ENCODE assay signal across 8 cellular contexts in genomic region chr14:93331375-93332031, GRCh38. TPM values are rescaled to one million over a fixed set of nuclear protein-coding genes. Genes with fewer than 3 reads are reported as not detected.
DNase-seq lines count a peak whose midpoint lies in the region; ATAC-seq and TF ChIP-seq lines count a peak whose summit lies in the region.

No MANE protein-coding gene starts in this region.

- peaks cover 37% of the 10 kb centered on the region for H3K4me1 ChIP-seq in smooth muscle cell (ENCODE audit: low read depth)

- H3K36me3 ChIP-seq in smooth muscle cell (ENCODE audit: low read depth), result no peaks in the 10 kb centered on the region

- peaks cover 64% of the 10 kb centered on the region for H3K4me1 Mint-ChIP-seq in activated naive CD8-positive, alpha-beta T cell (ENCODE audit: low read depth)

- H4K20me1 ChIP-seq in smooth muscle cell (ENCODE audit: low read depth), result peaks cover 57% of the 10 kb centered on the region

- H3K27ac Mint-ChIP-seq in activated naive CD8-positive, alpha-beta T cell, result peak overlapping the region; percentile 88

- WGBS in smooth muscle cell (ENCODE audit: low lambda C conversion rate), result 35% methylated on average over 23 of the region's 23 CpGs

- peak overlapping the region; percentile 95 for H3K27ac ChIP-seq in smooth muscle cell (ENCODE audit: low read depth)

- DNase-seq in HK-2 (ENCODE audit: unreplicated experiment), result peak; percentile 42
- DNase-seq in smooth muscle cell (lab: John Stamatoyannopoulos, UW; ENCODE audit: unreplicated experiment), result no peak
- no peak for DNase-seq in activated CD4-positive, CD25-positive, alpha-beta regulatory T cell treated with anti-CD3 and anti-CD28 coated beads, Interleukin-2, amount 50 U/mL, for 72 hours

- H2AFZ ChIP-seq in smooth muscle cell (ENCODE audit: low read depth), result peak overlapping the region; percentile 81

- no peaks in the 10 kb centered on the region for H3K9me3 ChIP-seq in smooth muscle cell (replicated peaks; ENCODE audit: low read depth)

- no peaks in the 10 kb centered on the region for H3K9me3 Mint-ChIP-seq in activated naive CD8-positive, alpha-beta T cell (ENCODE audit: low read depth)

- peaks cover 58% of the 10 kb centered on the region for H3K79me2 ChIP-seq in smooth muscle cell (ENCODE audit: low read depth)

- no peaks in the 10 kb centered on the region for H3K27me3 ChIP-seq in smooth muscle cell (ENCODE audit: low read depth)

- H3K9ac ChIP-seq in smooth muscle cell (ENCODE audit: low read depth), result peak overlapping the region; percentile 98

- H3K4me3 Mint-ChIP-seq in activated naive CD8-positive, alpha-beta T cell, result peak overlapping the region; percentile 93

- no peaks in the 10 kb centered on the region for H3F3A ChIP-seq in smooth muscle cell (ENCODE audit: low read depth)

- H3K36me3 Mint-ChIP-seq in activated naive CD8-positive, alpha-beta T cell, result peaks cover 2% of the 10 kb centered on the region

- TF ChIP-seq CTCF in smooth muscle cell (IDR thresholded peaks at IDR 0.05; ENCODE audit: borderline replicate concordance, insufficient read depth, poor library complexity, severe bottlenecking), result no peak

- peak overlapping the region; percentile 96 for H3K4me2 ChIP-seq in smooth muscle cell

- peak overlapping the region; percentile 91 for H3K4me3 ChIP-seq in iPS-11a (ENCODE audit: low read depth, low read length)
- peak overlapping the region; percentile 95 for H3K4me3 ChIP-seq in smooth muscle cell

- ATAC-seq in HG03571 (IDR thresholded peaks at IDR 0.05; ENCODE audit: unreplicated experiment) (no peak), GM21717 (IDR thresholded peaks at IDR 0.05; ENCODE audit: unreplicated experiment) (no peak), HG02623 (IDR thresholded peaks at IDR 0.05; ENCODE audit: unreplicated experiment) (no peak)

- H3K27me3 Mint-ChIP-seq in activated naive CD8-positive, alpha-beta T cell, result no peaks in the 10 kb centered on the region

RNA-seq across cellular contexts. Expression of gene BTBD7, which starts 1.3 kb away (rescaled TPM):
- total RNA-seq in smooth muscle cell, result 34.7 and 41.3 TPM in 2 replicates
- polyA plus RNA-seq in smooth muscle cell, result 14.1 and 25.9 TPM in 2 replicates

RNA-seq across cellular contexts. Expression of gene COX8C, which starts 15.5 kb away (rescaled TPM):
- not detected in 2 replicates for total RNA-seq in smooth muscle cell
- 1.1 TPM in 1 of 2 replicates, not detected in the other for polyA plus RNA-seq in smooth muscle cell
